18 cellular contexts compared by ENCODE assay signal in the genomic region with DNA sequence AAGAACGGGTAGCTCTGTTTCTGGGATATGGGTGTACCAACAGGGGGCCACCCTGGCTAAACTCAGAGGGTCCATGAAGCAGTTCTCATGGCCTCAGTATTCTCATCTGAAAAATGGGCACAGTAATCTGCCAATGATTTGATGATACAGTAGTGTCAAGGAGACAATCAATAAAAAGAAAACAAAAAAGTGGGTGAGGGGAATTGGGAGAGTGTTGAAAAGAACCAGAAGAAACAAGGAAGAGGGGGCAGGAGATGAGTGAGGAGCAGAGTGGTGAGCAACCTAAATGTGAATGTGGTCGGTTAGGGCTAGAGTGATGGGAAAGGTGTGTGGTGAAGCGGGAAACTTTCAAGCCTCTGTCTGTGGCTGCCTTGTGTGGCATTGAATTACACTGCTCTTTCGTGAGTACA. TPM values are rescaled to one million over a fixed set of nuclear protein-coding genes. Genes with fewer than 3 reads are reported as not detected.
DNase-seq lines count a peak whose midpoint lies in the region; ATAC-seq and TF ChIP-seq lines count a peak whose summit lies in the region.
"Had no signal": no experiment of that assay in that cellular context is flagged by ENCODE, and none has a peak within 500 bp of the region (broad histone marks: within the 10 kb centered on the region; RNA-seq: fewer than 3 reads in every experiment).

No MANE protein-coding gene starts in this region.

- DNase-seq in CD14-positive monocyte (ENCODE audit: low spot score) (no peak), GM12864 (ENCODE audit: low read depth) (no peak), memory B cell (ENCODE audit: low spot score in 2 of 2) (no peak), foreskin fibroblast (no peak), NCI-H1417 treated with DMSO at 0.1 percent for 48 hours (lab: John Stamatoyannopoulos, UW) (no peak), medulla oblongata (ENCODE audit: extremely low spot score) (no peak)
- peak; percentile 48 for DNase-seq in activated CD8-positive, alpha-beta T cell treated with anti-CD3 and anti-CD28 coated beads for 36 hours
- DNase-seq: activated CD4-positive, alpha-beta T cell treated with anti-CD3 and anti-CD28 coated beads for 4 hours; AML-193; GOT3; left cardiac atrium; NCI-H1694; NCI-H446 treated with DMSO at 0.1 percent for 48 hours; retina; SIG-M5; T1000 had no signal

- TF ChIP-seq CTCF in CD14-positive monocyte (IDR thresholded peaks at IDR 0.05) (no peak), GM12864 (IDR thresholded peaks at IDR 0.05; ENCODE audit: low read depth, low read length, missing control alignments) (no peak), foreskin fibroblast (IDR thresholded peaks at IDR 0.05; ENCODE audit: low read depth, low read length) (no peak)
- no peak for TF ChIP-seq CTCF in activated CD8-positive, alpha-beta T cell treated with anti-CD3 and anti-CD28 coated beads for 36 hours (IDR thresholded peaks at IDR 0.05)

- peak overlapping the region in 4 of 7 donors; percentile 27 to 92 (median 83) for H3K27ac Mint-ChIP-seq in CD14-positive monocyte
- H3K27ac Mint-ChIP-seq in activated CD8-positive, alpha-beta T cell treated with anti-CD3 and anti-CD28 coated beads for 36 hours, result peak overlapping the region; percentile 94
- H3K27ac Mint-ChIP-seq in memory B cell, result peak overlapping the region; percentile 12

- peak; percentile 12 for ATAC-seq in activated CD8-positive, alpha-beta T cell treated with anti-CD3 and anti-CD28 coated beads for 36 hours
- ATAC-seq in memory B cell (ENCODE audit: low read depth) (no peak), GM19035 (IDR thresholded peaks at IDR 0.05; ENCODE audit: unreplicated experiment) (no peak)
- ATAC-seq: left cardiac atrium had no signal

- POLR2A ChIA-PET in activated CD8-positive, alpha-beta T cell treated with anti-CD3 and anti-CD28 coated beads for 36 hours (lab: Charles Lee), result interaction anchor here (0.6 to 2.5 kb wide), 10 partner anchors 9 to 79 kb away, joined by 3 to 17 read pairs (median 4); no protein-coding TSS in a partner anchor

- CTCF ChIA-PET in activated CD8-positive, alpha-beta T cell treated with anti-CD3 and anti-CD28 coated beads for 36 hours (lab: Charles Lee), result interaction anchor here (0.8 to 7.6 kb wide), 6 partner anchors 9 to 35 kb away, joined by 3 to 88 read pairs (median 6); no protein-coding TSS in a partner anchor

- H3K27me3 Mint-ChIP-seq in CD14-positive monocyte (ENCODE audit: low read depth in 3 of 3) (peaks cover 0 to 8% (median 3%) of the 10 kb centered on the region in 3 donors), memory B cell (no peaks in the 10 kb centered on the region)
- no peaks in the 10 kb centered on the region for H3K27me3 Mint-ChIP-seq in activated CD8-positive, alpha-beta T cell treated with anti-CD3 and anti-CD28 coated beads for 36 hours

- H3K36me3 Mint-ChIP-seq in CD14-positive monocyte, result peaks cover 4 to 6% of the 10 kb centered on the region in 2 donors
- H3K36me3 Mint-ChIP-seq in activated CD8-positive, alpha-beta T cell treated with anti-CD3 and anti-CD28 coated beads for 36 hours (ENCODE audit: low read depth), result peaks cover 74% of the 10 kb centered on the region
- peaks cover 8% of the 10 kb centered on the region for H3K36me3 Mint-ChIP-seq in memory B cell

- peak overlapping the region; percentile 43 for H3K4me3 Mint-ChIP-seq in CD14-positive monocyte
- peak overlapping the region; percentile 84 for H3K4me3 Mint-ChIP-seq in activated CD8-positive, alpha-beta T cell treated with anti-CD3 and anti-CD28 coated beads for 36 hours
- H3K4me3 Mint-ChIP-seq in memory B cell, result no peak overlapping the region

- H3K9me3 Mint-ChIP-seq in CD14-positive monocyte, result peaks cover 4 to 14% (median 12%) of the 10 kb centered on the region in 7 donors
- H3K9me3 Mint-ChIP-seq in activated CD8-positive, alpha-beta T cell treated with anti-CD3 and anti-CD28 coated beads for 36 hours, result peaks cover 13% of the 10 kb centered on the region
- peaks cover 2% of the 10 kb centered on the region for H3K9me3 Mint-ChIP-seq in memory B cell

- intact Hi-C loops in CD14-positive monocyte (cut with micrococcal nuclease), result loop anchor here in 1 of 2 donors (5.0 kb wide), 1 partner anchor 34 kb away; no protein-coding TSS in a partner anchor
- intact Hi-C loops in activated CD8-positive, alpha-beta T cell treated with anti-CD3 and anti-CD28 coated beads for 36 hours (cut with micrococcal nuclease), result no loop called here

- H3K4me3 ChIP-seq in GM12864 (ENCODE audit: low read depth, low read length), result peak overlapping the region; percentile 75
- no peak overlapping the region for H3K4me3 ChIP-seq in foreskin fibroblast (ENCODE audit: low read depth in 1 of 2, low read length in 2 of 2)

- H3K4me1 Mint-ChIP-seq in CD14-positive monocyte (peaks cover 64% of the 10 kb centered on the region), memory B cell (peaks cover 45% of the 10 kb centered on the region)
- H3K4me1 Mint-ChIP-seq in activated CD8-positive, alpha-beta T cell treated with anti-CD3 and anti-CD28 coated beads for 36 hours (ENCODE audit: low read depth), result peaks cover 81% of the 10 kb centered on the region

RNA-seq across cellular contexts. Expression of gene SLAMF7, which starts 2.0 kb away (rescaled TPM):
- 10 to 100 TPM; 15.8 to 16.0 TPM for polyA plus RNA-seq in CD14-positive monocyte
- total RNA-seq in activated CD8-positive, alpha-beta T cell treated with anti-CD3 and anti-CD28 coated beads for 36 hours, result 10 to 100 TPM; 90.0 to 93.5 TPM
- polyA plus RNA-seq: neural cell had no signal

RNA-seq across cellular contexts. Expression of gene CD48, which starts 29.5 kb away (rescaled TPM):
- 100 to 1,000 TPM; 356 to 363 TPM for polyA plus RNA-seq in CD14-positive monocyte
- total RNA-seq in activated CD8-positive, alpha-beta T cell treated with anti-CD3 and anti-CD28 coated beads for 36 hours, result 100 to 1,000 TPM; 379 to 388 TPM
- polyA plus RNA-seq: neural cell had no signal

RNA-seq across cellular contexts. Expression of gene LY9, which starts 54.9 kb away (rescaled TPM):
- 1 to 10 TPM; 1.4 to 2.7 TPM for polyA plus RNA-seq in CD14-positive monocyte
- 10 to 100 TPM; 19.1 to 19.5 TPM for total RNA-seq in activated CD8-positive, alpha-beta T cell treated with anti-CD3 and anti-CD28 coated beads for 36 hours
- polyA plus RNA-seq: neural cell had no signal

Comparison
In these comparisons a context has a peak if more than half of its experiments do, and no peak if none do; other contexts are left out.
1. H3K27ac Mint-ChIP-seq: peak in every context shown above with its lines; median percentile 94 in activated CD8-positive, alpha-beta T cell treated with anti-CD3 and anti-CD28 coated beads for 36 hours; 83 in CD14-positive monocyte; 12 in memory B cell.